In genomic region chr3:8492744-8493511, GRCh38 we compare ENCODE assay signal across 17 cellular contexts. TPM values are rescaled to one million over a fixed set of nuclear protein-coding genes. Genes with fewer than 3 reads are reported as not detected.
DNase-seq lines count a peak whose midpoint lies in the region; ATAC-seq, FAIRE-seq and TF ChIP-seq lines count a peak whose summit lies in the region.
"Had no signal": no experiment of that assay in that cellular context is flagged by ENCODE, and none has a peak within 500 bp of the region (broad histone marks: within the 10 kb centered on the region; RNA-seq: fewer than 3 reads in every experiment).

No MANE protein-coding gene starts in this region.

- DNase-seq in A549 (ENCODE audit: low read depth in 1 of 2, low spot score in 1 of 2): no peak
- no peak for DNase-seq in HTR-8/SVneo (ENCODE audit: insufficient read length, low spot score)
- DNase-seq in SK-N-SH: peak; percentile 62
- no peak for DNase-seq in hepatocyte (ENCODE audit: low spot score)
- no peak for DNase-seq in stimulated activated naive CD4-positive, alpha-beta T cell treated with Interleukin-2 at 50 U/mL for 16 hours (lab: John Stamatoyannopoulos, UW)
- no peak for DNase-seq in KBM-7
- no peak for DNase-seq in T-helper 1 cell
- DNase-seq: activated CD4-positive, alpha-beta T cell treated with anti-CD3 and anti-CD28 coated beads for 48 hours; activated gamma-delta T cell treated with Interleukin-2 at 50 U/mL for 16 hours; anterior cingulate cortex; gastrocnemius medialis; NCI-H1436 treated with DMSO at 0.1 percent for 48 hours; NCI-H446 had no signal

- no peaks in the 10 kb centered on the region for H4K20me1 ChIP-seq in SK-N-SH (ENCODE audit: insufficient read depth)
- H4K20me1 ChIP-seq in hepatocyte (ENCODE audit: insufficient read depth, poor library complexity, severe bottlenecking): no peaks in the 10 kb centered on the region

- H3K9me3 ChIP-seq in A549: no peaks in the 10 kb centered on the region
- H3K9me3 ChIP-seq in SK-N-SH: no peaks in the 10 kb centered on the region
- no peaks in the 10 kb centered on the region for H3K9me3 ChIP-seq in hepatocyte (ENCODE audit: low read depth)
- H3K9me3 ChIP-seq: gastrocnemius medialis, SJSA1 had no signal

- H3K4me1 ChIP-seq in A549: peaks cover 46% of the 10 kb centered on the region
- peaks cover 4 to 29% of the 10 kb centered on the region in 2 experiments; a peak in 3 of 4 replicates for H3K4me1 ChIP-seq in SK-N-SH (ENCODE audit: control insufficient read depth in 1 of 2, insufficient read depth in 2 of 2, low read depth in 1 of 2, low read length in 1 of 2)
- H3K4me1 ChIP-seq in hepatocyte (ENCODE audit: insufficient read depth): peaks cover 30% of the 10 kb centered on the region

- peaks cover 21% of the 10 kb centered on the region for H3F3A ChIP-seq in SK-N-SH (replicated peaks; ENCODE audit: insufficient read depth)

- 49% methylated on average over 7 of the region's 7 CpGs for WGBS in A549 (ENCODE audit: missing lambda C conversion rate)
- WGBS in SK-N-SH (ENCODE audit: low lambda C conversion rate): 56% methylated on average over 7 of the region's 7 CpGs
- 32% methylated on average over 7 of the region's 7 CpGs for WGBS in hepatocyte (ENCODE audit: low lambda C conversion rate, missing lambda C conversion rate)

- CTCF ChIA-PET in A549 (lab: Yijun Ruan, JAX) (interaction anchor here (0.9 to 3.2 kb wide), 3 partner anchors 8 to 50 kb away, joined by 4 to 14 read pairs (median 4); partner anchors contain the start of gene LMCD1), SK-N-SH (lab: Yijun Ruan, JAX) (interaction anchor here (1.2 to 2.1 kb wide), 3 partner anchors 50 to 170 kb away, joined by 3 to 9 read pairs (median 4); no protein-coding TSS in a partner anchor)

- peak; percentile 61 for FAIRE-seq in A549 (lab: Jason Lieb, UNC)
- peak; percentile 42 for FAIRE-seq in HTR-8/SVneo (lab: Jason Lieb, UNC)
- FAIRE-seq: GM19239 had no signal

- ATAC-seq in A549: no peak; a peak in 1 of 6 replicates
- no peak for ATAC-seq in GM19467 (IDR thresholded peaks at IDR 0.05; ENCODE audit: unreplicated experiment)
- ATAC-seq: gastrocnemius medialis, left lobe of liver had no signal

- H3K4me2 ChIP-seq in A549: peak overlapping the region; percentile 40
- H3K4me2 ChIP-seq in SK-N-SH: peak overlapping the region; percentile 42; the same call in 1 of the 2 replicates
- peak overlapping the region; percentile 35 for H3K4me2 ChIP-seq in hepatocyte

- H2AFZ ChIP-seq in SK-N-SH (ENCODE audit: low read depth): no peak overlapping the region
- no peak overlapping the region for H2AFZ ChIP-seq in hepatocyte

- TF ChIP-seq EP300 in A549 (IDR thresholded peaks at IDR 0.05) (no peak), SK-N-SH (IDR thresholded peaks at IDR 0.05; ENCODE audit: borderline replicate concordance in 1 of 2, low read depth in 1 of 2, low read length in 1 of 2) (peak; percentile 43 to 53; a peak in 2 of 4 replicates)

- in situ Hi-C loops in KBM-7 (cut with MboI; ENCODE audit: low pct_unique_long_range_greater_than_20kb, low sequenced_read_pairs): no loop called here

- no peak for TF ChIP-seq POLR2A in A549 (IDR thresholded peaks at IDR 0.05; ENCODE audit: low read length)

- POLR2A ChIA-PET in A549 (lab: Yijun Ruan, JAX) (interaction anchor here (2.9 kb wide), 1 partner anchor 9 kb away, joined by 15 read pairs; the partner anchor contains the start of gene LMCD1), SK-N-SH (lab: Yijun Ruan, JAX) (no interaction called here)

- H3K79me2 ChIP-seq in SK-N-SH (ENCODE audit: insufficient read depth): no peaks in the 10 kb centered on the region
- no peaks in the 10 kb centered on the region for H3K79me2 ChIP-seq in hepatocyte

- peak overlapping the region; percentile 11; the same call in 1 of the 2 replicates for H3K9ac ChIP-seq in SK-N-SH

- H3K36me3 ChIP-seq in SK-N-SH (replicated peaks in 1 of 2; ENCODE audit: control insufficient read depth in 1 of 2, insufficient read depth in 2 of 2, low read length in 1 of 2) (no peaks in the 10 kb centered on the region), hepatocyte (replicated peaks; ENCODE audit: insufficient read depth, low read depth) (no peaks in the 10 kb centered on the region)
- H3K36me3 ChIP-seq: gastrocnemius medialis, SJSA1 had no signal

- no peaks in the 10 kb centered on the region for H3K27me3 ChIP-seq in SK-N-SH (ENCODE audit: insufficient read depth)
- no peaks in the 10 kb centered on the region for H3K27me3 ChIP-seq in hepatocyte
- H3K27me3 ChIP-seq: gastrocnemius medialis, SJSA1 had no signal

- H3K27ac ChIP-seq in A549 (peak overlapping the region in 1 of 2 experiments; percentile 36; a peak in 1 of 6 replicates), SK-N-SH (ENCODE audit: low read depth in 2 of 2, low read length in 1 of 2) (peak overlapping the region; percentile 53 to 69), hepatocyte (peak overlapping the region; percentile 3)
- H3K27ac ChIP-seq: SJSA1 had no signal

- no peak overlapping the region for H3K4me3 ChIP-seq in A549
- H3K4me3 ChIP-seq in SK-N-SH (ENCODE audit: low read depth in 2 of 2, low read length in 1 of 2): no peak overlapping the region
- no peak overlapping the region for H3K4me3 ChIP-seq in hepatocyte
- H3K4me3 ChIP-seq: gastrocnemius medialis, SJSA1 had no signal

- H3K9me2 ChIP-seq in SK-N-SH: no peaks in the 10 kb centered on the region
- H3K9me2 ChIP-seq in hepatocyte (replicated peaks; ENCODE audit: insufficient read depth): no peaks in the 10 kb centered on the region

- no peak for TF ChIP-seq RAD21 in A549 (conservative IDR thresholded peaks at IDR 0.05 in 1 of 2, IDR thresholded peaks at IDR 0.05 in 1 of 2)
- no peak; the same call in 1 of the 2 replicates for TF ChIP-seq RAD21 in SK-N-SH (IDR thresholded peaks at IDR 0.05; ENCODE audit: low read length)

- TF ChIP-seq CTCF in A549 (IDR thresholded peaks at IDR 0.05): no peak
- no peak for TF ChIP-seq CTCF in SK-N-SH (IDR thresholded peaks at IDR 0.05)
- no peak for TF ChIP-seq CTCF in hepatocyte (IDR thresholded peaks at IDR 0.05; ENCODE audit: poor library complexity)

TF ChIP-seq in A549, 52 proteins besides CTCF, POLR2A, EP300 and RAD21:
- TF ChIP-seq, protein P1, sequence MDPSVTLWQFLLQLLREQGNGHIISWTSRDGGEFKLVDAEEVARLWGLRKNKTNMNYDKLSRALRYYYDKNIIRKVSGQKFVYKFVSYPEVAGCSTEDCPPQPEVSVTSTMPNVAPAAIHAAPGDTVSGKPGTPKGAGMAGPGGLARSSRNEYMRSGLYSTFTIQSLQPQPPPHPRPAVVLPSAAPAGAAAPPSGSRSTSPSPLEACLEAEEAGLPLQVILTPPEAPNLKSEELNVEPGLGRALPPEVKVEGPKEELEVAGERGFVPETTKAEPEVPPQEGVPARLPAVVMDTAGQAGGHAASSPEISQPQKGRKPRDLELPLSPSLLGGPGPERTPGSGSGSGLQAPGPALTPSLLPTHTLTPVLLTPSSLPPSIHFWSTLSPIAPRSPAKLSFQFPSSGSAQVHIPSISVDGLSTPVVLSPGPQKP (IDR thresholded peaks at IDR 0.05; ENCODE audit: low read depth, low read length): no peak
- no peak for TF ChIP-seq MYC (IDR thresholded peaks at IDR 0.05; ENCODE audit: borderline replicate concordance, low read length)
- TF ChIP-seq FOSL2 (IDR thresholded peaks at IDR 0.05): no peak
- peak; percentile 47 for TF ChIP-seq FOSL2 (CRISPR knock-in tag; IDR thresholded peaks at IDR 0.05)

TF ChIP-seq in SK-N-SH, 30 proteins besides CTCF, POLR2A, EP300 and RAD21:
- TF ChIP-seq MXI1 (IDR thresholded peaks at IDR 0.05; ENCODE audit: low read depth, low read length): peak; percentile 67; the same call in 1 of the 2 replicates
- TF ChIP-seq, protein P2, sequence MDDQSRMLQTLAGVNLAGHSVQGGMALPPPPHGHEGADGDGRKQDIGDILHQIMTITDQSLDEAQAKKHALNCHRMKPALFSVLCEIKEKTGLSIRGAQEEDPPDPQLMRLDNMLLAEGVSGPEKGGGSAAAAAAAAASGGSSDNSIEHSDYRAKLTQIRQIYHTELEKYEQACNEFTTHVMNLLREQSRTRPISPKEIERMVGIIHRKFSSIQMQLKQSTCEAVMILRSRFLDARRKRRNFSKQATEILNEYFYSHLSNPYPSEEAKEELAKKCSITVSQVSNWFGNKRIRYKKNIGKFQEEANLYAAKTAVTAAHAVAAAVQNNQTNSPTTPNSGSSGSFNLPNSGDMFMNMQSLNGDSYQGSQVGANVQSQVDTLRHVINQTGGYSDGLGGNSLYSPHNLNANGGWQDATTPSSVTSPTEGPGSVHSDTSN (IDR thresholded peaks at IDR 0.05): peak; percentile 55
- TF ChIP-seq NRF1 (IDR thresholded peaks at IDR 0.05; ENCODE audit: low read depth, low read length): no peak
- peak; percentile 74 for TF ChIP-seq GATA2 (CRISPR knock-in tag; IDR thresholded peaks at IDR 0.05)
- TF ChIP-seq TCF12 (IDR thresholded peaks at IDR 0.05): peak; percentile 85
- TF ChIP-seq TEAD4 (IDR thresholded peaks at IDR 0.05; ENCODE audit: borderline replicate concordance, insufficient read depth): no peak
- TF ChIP-seq RCOR1 (IDR thresholded peaks at IDR 0.05; ENCODE audit: low read length): peak; percentile 53; the same call in 1 of the 2 replicates

RNA-seq across cellular contexts. Expression of gene LMCD1, which starts 8.7 kb away (rescaled TPM):
- polyA plus RNA-seq in A549 (2011; rRNA removed) (85.4 and 86.1 TPM in 2 replicates), A549 (2017; fragmentation: RNase III; extraction: RNeasy Plus Mini Kit Qiagen cat#74134 plus additional on column Dnase treatment) (64.3 to 73.2 TPM (median 67.7 TPM) in 3 replicates), SK-N-SH (2012; rRNA removed) (23.6 and 26.5 TPM in 2 replicates), hepatocyte (325 and 347 TPM in 2 replicates)
- 107 and 123 TPM in 2 replicates for polyA plus RNA-seq in A549 (2012; cell fraction: cytosol; rRNA removed)
- polyA plus RNA-seq in A549 (2012; cell fraction: nucleus; rRNA removed): 121 and 126 TPM in 2 replicates
- 51.7 and 55.9 TPM in 2 replicates for polyA minus RNA-seq in A549 (2011; rRNA and poly(A)+ RNA removed)
- polyA plus RNA-seq in SK-N-SH (2012; cell fraction: cytosol; rRNA removed): 19.2 and 20.3 TPM in 2 replicates
- 34.5 and 40.1 TPM in 2 replicates for polyA plus RNA-seq in SK-N-SH (2012; cell fraction: nucleus; rRNA removed)
- 185 and 195 TPM in 2 replicates for total RNA-seq in hepatocyte
